In the genomic region with DNA sequence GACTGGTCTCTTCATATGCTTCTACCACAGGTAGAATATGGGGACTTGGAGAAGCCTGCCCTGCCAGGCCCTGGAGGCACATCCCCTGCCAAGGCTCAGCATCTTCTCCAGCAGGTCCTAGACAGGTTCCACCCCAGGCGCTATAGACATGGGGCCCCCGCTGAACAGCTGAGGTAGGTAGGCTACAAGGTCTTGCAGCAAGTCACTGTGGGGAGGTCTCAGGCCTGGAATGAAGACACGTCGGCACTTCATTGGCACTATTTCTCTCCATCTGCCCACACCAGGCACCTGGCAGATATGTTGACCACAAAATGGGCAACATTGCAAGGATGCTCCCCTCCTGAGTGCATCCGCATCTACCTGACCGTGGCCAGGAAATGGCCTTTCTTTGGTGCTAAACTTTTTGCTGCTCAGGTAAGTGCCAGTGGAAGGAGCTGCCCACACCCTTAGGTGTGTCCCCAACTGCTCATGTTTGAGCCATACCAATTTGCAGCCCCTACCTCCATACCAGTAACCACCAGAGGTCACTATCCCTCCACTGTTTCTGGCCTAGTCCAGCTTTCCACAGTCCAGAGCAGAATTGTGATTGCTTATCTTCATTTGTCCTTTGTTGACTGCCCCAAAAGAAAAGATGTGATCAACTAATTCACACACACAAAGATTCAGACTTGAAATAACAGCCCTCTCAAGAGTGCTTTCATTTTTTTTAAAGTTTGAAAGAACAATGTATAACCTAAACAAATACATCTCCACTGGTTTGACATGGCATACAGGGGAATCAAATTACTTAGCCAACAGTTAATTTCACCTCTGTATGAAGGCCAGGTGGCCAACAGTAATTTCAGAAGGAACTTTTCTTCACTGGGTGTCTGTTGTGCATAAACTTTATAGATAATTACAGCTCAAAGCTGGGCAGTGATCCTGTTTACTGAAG, we compare ENCODE assay signal across 8 cellular contexts. TPM values are rescaled to one million over a fixed set of nuclear protein-coding genes. Genes with fewer than 3 reads are reported as not detected.
DNase-seq lines count a peak whose midpoint lies in the region; ATAC-seq, FAIRE-seq and TF ChIP-seq lines count a peak whose summit lies in the region.

No MANE protein-coding gene starts in this region.

- no peak overlapping the region for H3K4me3 ChIP-seq in dorsolateral prefrontal cortex

- ATAC-seq in HG03520 (IDR thresholded peaks at IDR 0.05; ENCODE audit: unreplicated experiment) (peak; percentile 56), memory B cell (ENCODE audit: low read depth) (peak; percentile 96), GM21576 (IDR thresholded peaks at IDR 0.05; ENCODE audit: unreplicated experiment) (no peak), GM18520 (IDR thresholded peaks at IDR 0.05; ENCODE audit: unreplicated experiment) (no peak)

- peaks cover 8% of the 10 kb centered on the region for H3K4me1 Mint-ChIP-seq in memory B cell

- H3K4me3 Mint-ChIP-seq in memory B cell: no peak overlapping the region

- H3K9me3 Mint-ChIP-seq in memory B cell: no peaks in the 10 kb centered on the region

- H3K27me3 Mint-ChIP-seq in memory B cell: no peaks in the 10 kb centered on the region

- intact Hi-C loops in dorsolateral prefrontal cortex (cut with DNase I): no loop called here

- no peaks in the 10 kb centered on the region for H3K27me3 ChIP-seq in dorsolateral prefrontal cortex

- no peak overlapping the region for H3K27ac Mint-ChIP-seq in memory B cell

- H3K27ac ChIP-seq in dorsolateral prefrontal cortex: peak overlapping the region in 20 of 59 donors; percentile 0 to 69 (median 20)

- FAIRE-seq in A204.1 (lab: Jason Lieb, UNC): peak; percentile 56

- DNase-seq in DMS79 treated with DMSO at 0.1 percent for 48 hours (lab: John Stamatoyannopoulos, UW): peak; percentile 54
- DNase-seq in SHP77 treated with DMSO at 0.1 percent for 48 hours (lab: John Stamatoyannopoulos, UW): peak; percentile 4
- peak in 1 of 10 donors; percentile 33 for DNase-seq in dorsolateral prefrontal cortex
- DNase-seq in memory B cell (ENCODE audit: low spot score in 2 of 2): peak; percentile 54 to 65

- peaks cover 3% of the 10 kb centered on the region for H3K36me3 Mint-ChIP-seq in memory B cell

- TF ChIP-seq CTCF in dorsolateral prefrontal cortex (IDR thresholded peaks at IDR 0.05 in 54 of 56, conservative IDR thresholded peaks at IDR 0.05 in 2 of 56; ENCODE audit: low read depth in 1 of 56, partially characterized antibody in 56 of 56): peak in 54 of 56 donors; percentile 31 to 75 (median 58)

RNA-seq across cellular contexts. Expression of a gene that starts 16.1 kb away (rescaled TPM):
- 10 to 100 TPM; 19.8 to 43.6 (median 29.0) TPM for total RNA-seq in dorsolateral prefrontal cortex

RNA-seq across cellular contexts. Expression of a gene that starts 35.7 kb away (rescaled TPM):
- total RNA-seq in dorsolateral prefrontal cortex: 10 to 100 TPM in 106 of 120 experiments, 1 to 10 TPM in 14; 5.2 to 42.6 (median 14.9) TPM

RNA-seq across cellular contexts. Expression of a gene that starts 50.9 kb away (rescaled TPM):
- total RNA-seq in dorsolateral prefrontal cortex: 100 to 1,000 TPM in 105 of 120 experiments, 10 to 100 TPM in 15; 42.5 to 965 (median 248) TPM

Comparison
In these comparisons a context has a peak if more than half of its experiments do, and no peak if none do; other contexts are left out.
1. ATAC-seq: peak in HG03520 (single experiment) and memory B cell (single experiment); none in GM21576 (single experiment) and GM18520 (single experiment).